8 cellular contexts compared by ENCODE assay signal in the genomic region with DNA sequence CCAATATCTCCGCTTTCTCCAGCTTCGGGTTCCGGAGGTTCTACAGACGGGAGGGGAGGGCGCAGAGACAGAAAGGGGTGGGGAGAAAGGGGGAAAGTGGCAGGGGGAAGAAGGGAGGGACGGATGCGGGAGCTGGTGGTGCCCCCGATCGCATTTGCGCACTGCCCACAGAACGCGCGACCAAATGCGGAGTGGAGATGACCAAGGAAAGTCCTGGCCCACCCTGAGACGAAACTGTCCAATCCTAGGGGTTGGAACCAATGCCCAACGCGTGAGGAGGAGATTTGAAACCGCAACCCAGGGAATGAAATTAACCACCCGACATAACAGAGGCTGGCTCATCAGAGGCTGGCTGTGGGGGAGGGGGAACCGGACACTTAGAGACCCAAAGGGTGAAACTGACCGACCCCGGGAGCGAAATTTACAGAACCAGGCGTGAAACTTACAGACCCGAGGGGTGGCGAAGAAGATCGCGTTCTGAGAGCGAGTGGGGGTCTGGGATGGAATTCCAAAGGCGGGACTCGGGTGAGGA. TPM values are rescaled to one million over a fixed set of nuclear protein-coding genes. Genes with fewer than 3 reads are reported as not detected.
DNase-seq lines count a peak whose midpoint lies in the region; ATAC-seq and TF ChIP-seq lines count a peak whose summit lies in the region.

No MANE protein-coding gene starts in this region.

- H3K36me3 Mint-ChIP-seq in activated T-cell treated with anti-CD3 and anti-CD28 coated beads, Interleukin-2, amount 50 U/mL, for 72 hours (ENCODE audit: insufficient read depth in 2 of 2), result peaks cover 3 to 17% of the 10 kb centered on the region in 2 donors

- no peak for ATAC-seq in HCT116
- ATAC-seq in activated T-cell treated with anti-CD3 and anti-CD28 coated beads, Interleukin-2, amount 50 U/mL, for 72 hours (replicated peaks in 1 of 2), result no peak
- no peak for ATAC-seq in stimulated activated naive CD8-positive, alpha-beta T cell treated with anti-CD3 and anti-CD28 coated beads, Interleukin-15, Interleukin-2, amounts not matched to agents 100 U/mL and 50 U/mL, for 24 hours
- no peak for ATAC-seq in HG02763 (IDR thresholded peaks at IDR 0.05; ENCODE audit: unreplicated experiment)
- ATAC-seq in GM19324 (IDR thresholded peaks at IDR 0.05; ENCODE audit: low FRiP score, unreplicated experiment), result no peak

- H3K27ac ChIP-seq in HCT116 (ENCODE audit: low read depth, low read length), result no peak overlapping the region

- CTCF ChIA-PET in HCT116 (lab: Charles Lee), result interaction anchor here (0.6 to 1.1 kb wide), 7 partner anchors 12 to 624 kb away, joined by 3 to 5 read pairs (median 3); no protein-coding TSS in a partner anchor

- intact Hi-C loops in HCT116 (cut with micrococcal nuclease), result loop anchor here (10.0 kb wide), 1 partner anchor 262 kb away; a partner anchor contains a TSS

- H3K27me3 Mint-ChIP-seq in activated T-cell treated with anti-CD3 and anti-CD28 coated beads, Interleukin-2, amount 50 U/mL, for 72 hours (ENCODE audit: low read depth), result peaks cover 35% of the 10 kb centered on the region

- H3K36me3 ChIP-seq in HCT116 (ENCODE audit: control insufficient read depth in 1 of 2, insufficient read depth in 2 of 2, low read length in 2 of 2), result no peaks in the 10 kb centered on the region

- POLR2A ChIA-PET in HCT116 (lab: Charles Lee), result interaction anchor here (0.6 to 2.5 kb wide), 5 partner anchors 11 to 181 kb away, joined by 3 to 13 read pairs (median 4); a partner anchor contains a TSS

- H3K9me2 ChIP-seq in HCT116 (ENCODE audit: insufficient read depth), result no peaks in the 10 kb centered on the region

- no peak overlapping the region for H3K27ac Mint-ChIP-seq in activated T-cell treated with anti-CD3 and anti-CD28 coated beads, Interleukin-2, amount 50 U/mL, for 72 hours

- no peak for TF ChIP-seq RAD21 in HCT116 (IDR thresholded peaks at IDR 0.05; ENCODE audit: low read depth)

- in situ Hi-C loops in ACHN (cut with HindIII; ENCODE audit: low pct_ligation_motif_present, low pct_unique_long_range_greater_than_20kb, low sequenced_read_pairs), result no loop called here

- H3K9me3 Mint-ChIP-seq in activated T-cell treated with anti-CD3 and anti-CD28 coated beads, Interleukin-2, amount 50 U/mL, for 72 hours, result no peaks in the 10 kb centered on the region

- H3K27me3 ChIP-seq in HCT116 (ENCODE audit: insufficient read depth, low read length), result no peaks in the 10 kb centered on the region

- peaks cover 31 to 81% of the 10 kb centered on the region in 2 experiments for H3K4me1 ChIP-seq in HCT116 (ENCODE audit: control insufficient read depth in 1 of 2, insufficient read depth in 2 of 2, low read length in 2 of 2)

- BruUV-seq in HCT116 (replicated peaks; lab: Mats Ljungman, UMichigan), result no TSS peak

- no peak for TF ChIP-seq CTCF in HCT116 (IDR thresholded peaks at IDR 0.05 in 2 of 3, conservative IDR thresholded peaks at IDR 0.05 in 1 of 3; ENCODE audit: borderline replicate concordance in 1 of 3, insufficient read depth in 1 of 3, low read depth in 2 of 3, low read length in 2 of 3)

- H2AFZ ChIP-seq in HCT116 (ENCODE audit: low read depth, low read length, poor library complexity, severe bottlenecking), result peak overlapping the region; percentile 66

- H3K4me3 ChIP-seq in HCT116 (replicated peaks in 1 of 2; ENCODE audit: low read depth in 1 of 2, low read length in 2 of 2) (peak overlapping the region; percentile 52 to 61), iPS-11a (ENCODE audit: low read depth, low read length) (peak overlapping the region; percentile 58)

- H3K9me3 ChIP-seq in HCT116 (ENCODE audit: control insufficient read depth in 1 of 2, insufficient read depth in 1 of 2, low read depth in 1 of 2, low read length in 2 of 2), result no peaks in the 10 kb centered on the region

- peaks cover 80% of the 10 kb centered on the region for H3K4me1 Mint-ChIP-seq in activated T-cell treated with anti-CD3 and anti-CD28 coated beads, Interleukin-2, amount 50 U/mL, for 72 hours (ENCODE audit: low read depth)

- no peak for TF ChIP-seq POLR2A in HCT116 (IDR thresholded peaks at IDR 0.05; ENCODE audit: borderline replicate concordance, extremely low read depth, insufficient read depth, insufficient read length)

- DNase-seq in ACHN, result peak; percentile 67
- no peak for DNase-seq in HCT116 (ENCODE audit: low read depth, low spot score)
- DNase-seq in activated T-cell treated with anti-CD3 and anti-CD28 coated beads, Interleukin-2, amount 50 U/mL, for 72 hours, result peak in 1 of 2 donors; percentile 28
- DNase-seq in stimulated activated naive CD8-positive, alpha-beta T cell treated with anti-CD3 and anti-CD28 coated beads, Interleukin-15, Interleukin-2, amounts not matched to agents 100 U/mL and 50 U/mL, for 24 hours, result peak; percentile 38
- no peak for DNase-seq in NCI-H2227 (lab: John Stamatoyannopoulos, UW; ENCODE audit: unreplicated experiment)

- RAD21 ChIA-PET in HCT116 (lab: Charles Lee; ENCODE audit: low non-redundant PET in 1 of 2, low total read pairs in 2 of 2, uncharacterized antibody in 2 of 2, unreplicated experiment in 2 of 2), result interaction anchor here (0.6 to 1.2 kb wide), 2 partner anchors 49 to 93 kb away, joined by 3 read pairs; no protein-coding TSS in a partner anchor

- peak overlapping the region; percentile 92 for H3K4me2 ChIP-seq in HCT116 (ENCODE audit: low read length)

- H3K9ac ChIP-seq in HCT116 (ENCODE audit: low read length), result peak overlapping the region; percentile 51

- H3K4me3 Mint-ChIP-seq in activated T-cell treated with anti-CD3 and anti-CD28 coated beads, Interleukin-2, amount 50 U/mL, for 72 hours, result peak overlapping the region; percentile 83 to 88

- no peaks in the 10 kb centered on the region for H3K79me2 ChIP-seq in HCT116 (ENCODE audit: insufficient read depth, low read length)

- H4K20me1 ChIP-seq in HCT116 (ENCODE audit: insufficient read depth), result peaks cover 3% of the 10 kb centered on the region; the same call in 1 of the 2 replicates

TF ChIP-seq in HCT116, 20 proteins besides CTCF, POLR2A, EP300 and RAD21 (continues in another document):
- no peak for TF ChIP-seq CBX3 (IDR thresholded peaks at IDR 0.05; ENCODE audit: low read depth)
- TF ChIP-seq EZH2phosphoT487 (IDR thresholded peaks at IDR 0.05; ENCODE audit: borderline replicate concordance), result no peak
- TF ChIP-seq SP1 (IDR thresholded peaks at IDR 0.05; ENCODE audit: low read depth), result no peak
- no peak for TF ChIP-seq TCF7L2 (IDR thresholded peaks at IDR 0.05; ENCODE audit: borderline replicate concordance, extremely low read depth, insufficient read depth, insufficient read length)
- no peak for TF ChIP-seq POLR2AphosphoS5 (IDR thresholded peaks at IDR 0.05; ENCODE audit: low read depth, low read length)
- TF ChIP-seq, protein P1, sequence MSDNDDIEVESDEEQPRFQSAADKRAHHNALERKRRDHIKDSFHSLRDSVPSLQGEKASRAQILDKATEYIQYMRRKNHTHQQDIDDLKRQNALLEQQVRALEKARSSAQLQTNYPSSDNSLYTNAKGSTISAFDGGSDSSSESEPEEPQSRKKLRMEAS (IDR thresholded peaks at IDR 0.05), result no peak
- TF ChIP-seq ZFX (IDR thresholded peaks at IDR 0.05), result no peak
- no peak for TF ChIP-seq ZNF274 (IDR thresholded peaks at IDR 0.05; ENCODE audit: low read depth, low read length)
- TF ChIP-seq SIN3A (IDR thresholded peaks at IDR 0.05; ENCODE audit: low read depth), result no peak
- TF ChIP-seq, protein P2, sequence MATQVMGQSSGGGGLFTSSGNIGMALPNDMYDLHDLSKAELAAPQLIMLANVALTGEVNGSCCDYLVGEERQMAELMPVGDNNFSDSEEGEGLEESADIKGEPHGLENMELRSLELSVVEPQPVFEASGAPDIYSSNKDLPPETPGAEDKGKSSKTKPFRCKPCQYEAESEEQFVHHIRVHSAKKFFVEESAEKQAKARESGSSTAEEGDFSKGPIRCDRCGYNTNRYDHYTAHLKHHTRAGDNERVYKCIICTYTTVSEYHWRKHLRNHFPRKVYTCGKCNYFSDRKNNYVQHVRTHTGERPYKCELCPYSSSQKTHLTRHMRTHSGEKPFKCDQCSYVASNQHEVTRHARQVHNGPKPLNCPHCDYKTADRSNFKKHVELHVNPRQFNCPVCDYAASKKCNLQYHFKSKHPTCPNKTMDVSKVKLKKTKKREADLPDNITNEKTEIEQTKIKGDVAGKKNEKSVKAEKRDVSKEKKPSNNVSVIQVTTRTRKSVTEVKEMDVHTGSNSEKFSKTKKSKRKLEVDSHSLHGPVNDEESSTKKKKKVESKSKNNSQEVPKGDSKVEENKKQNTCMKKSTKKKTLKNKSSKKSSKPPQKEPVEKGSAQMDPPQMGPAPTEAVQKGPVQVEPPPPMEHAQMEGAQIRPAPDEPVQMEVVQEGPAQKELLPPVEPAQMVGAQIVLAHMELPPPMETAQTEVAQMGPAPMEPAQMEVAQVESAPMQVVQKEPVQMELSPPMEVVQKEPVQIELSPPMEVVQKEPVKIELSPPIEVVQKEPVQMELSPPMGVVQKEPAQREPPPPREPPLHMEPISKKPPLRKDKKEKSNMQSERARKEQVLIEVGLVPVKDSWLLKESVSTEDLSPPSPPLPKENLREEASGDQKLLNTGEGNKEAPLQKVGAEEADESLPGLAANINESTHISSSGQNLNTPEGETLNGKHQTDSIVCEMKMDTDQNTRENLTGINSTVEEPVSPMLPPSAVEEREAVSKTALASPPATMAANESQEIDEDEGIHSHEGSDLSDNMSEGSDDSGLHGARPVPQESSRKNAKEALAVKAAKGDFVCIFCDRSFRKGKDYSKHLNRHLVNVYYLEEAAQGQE (IDR thresholded peaks at IDR 0.05; ENCODE audit: low read depth), result no peak
- TF ChIP-seq SRF (IDR thresholded peaks at IDR 0.05; ENCODE audit: low read depth), result no peak
- TF ChIP-seq JUND (IDR thresholded peaks at IDR 0.05), result no peak
- TF ChIP-seq YY1 (IDR thresholded peaks at IDR 0.05; ENCODE audit: extremely low read depth, insufficient replicate concordance, low read depth, low read length), result no peak
- TF ChIP-seq EGR1 (IDR thresholded peaks at IDR 0.05; ENCODE audit: low read depth), result no peak

RNA-seq across cellular contexts. Expression of a gene that starts 1.4 kb away (rescaled TPM):
- 0.61 TPM for total RNA-seq in HCT116 (2021; ENCODE audit: unreplicated experiment)
- 0.10 and 0.12 TPM in 2 replicates for polyA plus RNA-seq in HCT116 (2012)
- 1 to 10 TPM; 1.5 to 4.3 TPM for total RNA-seq in activated T-cell treated with anti-CD3 and anti-CD28 coated beads, Interleukin-2, amount 50 U/mL, for 72 hours

RNA-seq across cellular contexts. Expression of a gene that starts 4.1 kb away (rescaled TPM):
- 3.5 TPM for total RNA-seq in HCT116 (2021; ENCODE audit: unreplicated experiment)
- polyA plus RNA-seq in HCT116 (2012), result 4.4 and 4.8 TPM in 2 replicates
- total RNA-seq in activated T-cell treated with anti-CD3 and anti-CD28 coated beads, Interleukin-2, amount 50 U/mL, for 72 hours, result not detected

RNA-seq across cellular contexts. Expression of a gene that starts 29.7 kb away (rescaled TPM):
- 87.6 TPM for total RNA-seq in HCT116 (2021; ENCODE audit: unreplicated experiment)
- 102 and 166 TPM in 2 replicates for polyA plus RNA-seq in HCT116 (2012)
- total RNA-seq in activated T-cell treated with anti-CD3 and anti-CD28 coated beads, Interleukin-2, amount 50 U/mL, for 72 hours, result 10 to 100 TPM; 58.2 to 78.5 TPM

RNA-seq across cellular contexts. Expression of a gene that starts 34.9 kb away (rescaled TPM):
- 3.8 TPM for total RNA-seq in HCT116 (2021; ENCODE audit: unreplicated experiment)
- 3.8 and 4.7 TPM in 2 replicates for polyA plus RNA-seq in HCT116 (2012)
- 1 to 10 TPM; 1.3 to 4.1 TPM for total RNA-seq in activated T-cell treated with anti-CD3 and anti-CD28 coated beads, Interleukin-2, amount 50 U/mL, for 72 hours

RNA-seq across cellular contexts. Expression of a gene that starts 40.3 kb away (rescaled TPM):
- total RNA-seq in HCT116 (2021; ENCODE audit: unreplicated experiment), result 35.9 TPM
- polyA plus RNA-seq in HCT116 (2012), result 44.1 and 53.0 TPM in 2 replicates
- total RNA-seq in activated T-cell treated with anti-CD3 and anti-CD28 coated beads, Interleukin-2, amount 50 U/mL, for 72 hours, result 10 to 100 TPM; 71.3 to 73.6 TPM

Comparison
In these comparisons a context has a peak if more than half of its experiments do, and no peak if none do; other contexts are left out.
1. DNase-seq: peak in ACHN (single experiment) and stimulated activated naive CD8-positive, alpha-beta T cell treated with anti-CD3 and anti-CD28 coated beads, Interleukin-15, Interleukin-2, amounts not matched to agents 100 U/mL and 50 U/mL, for 24 hours (single experiment); none in HCT116 (single experiment) and NCI-H2227 (single experiment).